17 cellular contexts compared by ENCODE assay signal in genomic region chr4:104519588-104519987, GRCh38. TPM values are rescaled to one million over a fixed set of nuclear protein-coding genes. Genes with fewer than 3 reads are reported as not detected.
DNase-seq lines count a peak whose midpoint lies in the region; ATAC-seq lines count a peak whose summit lies in the region.
"Had no signal": no experiment of that assay in that cellular context is flagged by ENCODE, and none has a peak within 500 bp of the region (broad histone marks: within the 10 kb centered on the region; RNA-seq: fewer than 3 reads in every experiment).

No MANE protein-coding gene starts in this region.

- ATAC-seq in GM18520 (IDR thresholded peaks at IDR 0.05; ENCODE audit: unreplicated experiment) (peak; percentile 93), GM21381 (IDR thresholded peaks at IDR 0.05; ENCODE audit: unreplicated experiment) (peak; percentile 80), HG02943 (IDR thresholded peaks at IDR 0.05; ENCODE audit: low read depth, unreplicated experiment) (peak; percentile 89), HG03521 (IDR thresholded peaks at IDR 0.05; ENCODE audit: unreplicated experiment) (peak; percentile 92)
- ATAC-seq: left lobe of liver had no signal

- DNase-seq in NCI-H345 treated with DMSO at 0.1 percent for 48 hours (lab: John Stamatoyannopoulos, UW; ENCODE audit: unreplicated experiment) (no peak), HK-2 (ENCODE audit: unreplicated experiment) (no peak), cerebellum (ENCODE audit: low spot score) (no peak), germinal center (ENCODE audit: low spot score) (no peak)
- DNase-seq: effector CD8-positive, alpha-beta T cell; H9; NCI-H2227 treated with DMSO at 0.1 percent for 48 hours; nephron progenitor cell; small intestine; trophoblast cell had no signal

RNA-seq across cellular contexts. Expression of gene CXXC4, which starts 24.9 kb away (rescaled TPM):
- total RNA-seq in cerebellum: 14.8 TPM
- total RNA-seq: ascending aorta, RPMI7951 had no signal
